ENCODE assay signal across 9 cellular contexts in genomic region chr20:19975436-19975799, GRCh38. TPM values are rescaled to one million over a fixed set of nuclear protein-coding genes. Genes with fewer than 3 reads are reported as not detected.
A peak's percentile ranks its signal among the peaks of the same experiment; 100 is the strongest.
DNase-seq lines count a peak whose midpoint lies in the region; ATAC-seq and TF ChIP-seq lines count a peak whose summit lies in the region.
"Had no signal": no experiment of that assay in that cellular context is flagged by ENCODE, and none has a peak within 500 bp of the region (broad histone marks: within the 10 kb centered on the region; RNA-seq: fewer than 3 reads in every experiment).

No MANE protein-coding gene starts in this region.

- no peaks in the 10 kb centered on the region for H3F3A ChIP-seq in PC-3 (ENCODE audit: low read length, unreplicated experiment)
- peaks cover 15% of the 10 kb centered on the region for H3F3A ChIP-seq in neural progenitor cell (ENCODE audit: low read depth)

- H3K36me3 ChIP-seq in PC-3 (ENCODE audit: low read depth, low read length) (peaks cover 27% of the 10 kb centered on the region; the same call in 1 of the 2 replicates), osteoblast (ENCODE audit: insufficient read depth, low read length) (peaks cover 3% of the 10 kb centered on the region), neural progenitor cell (no peaks in the 10 kb centered on the region)

- H3K27me3 ChIP-seq in PC-3 (ENCODE audit: low read length) (no peaks in the 10 kb centered on the region), osteoblast (ENCODE audit: insufficient read depth, low read length) (no peaks in the 10 kb centered on the region), neural progenitor cell (no peaks in the 10 kb centered on the region)

- H3K36me3 Mint-ChIP-seq in activated CD4-positive, alpha-beta T cell treated with anti-CD3 and anti-CD28 coated beads, Interleukin-2, amount 10 ng/mL, durations not matched to agents 7 days and 5 days (ENCODE audit: low read depth), result no peaks in the 10 kb centered on the region
- peaks cover 24% of the 10 kb centered on the region for H3K36me3 Mint-ChIP-seq in neural progenitor cell

- H3K9me3 ChIP-seq in PC-3 (ENCODE audit: low read length), result no peaks in the 10 kb centered on the region
- H3K9me3 ChIP-seq in osteoblast (ENCODE audit: low read depth, low read length), result no peaks in the 10 kb centered on the region
- no peaks in the 10 kb centered on the region for H3K9me3 ChIP-seq in neural progenitor cell (ENCODE audit: low read depth)

- H3K4me2 ChIP-seq in PC-3 (ENCODE audit: low read length) (peak overlapping the region; percentile 91), osteoblast (ENCODE audit: insufficient read depth, low read length) (peak overlapping the region; percentile 97), neural progenitor cell (no peak overlapping the region)

- CTCF ChIA-PET in PC-3 (lab: Charles Lee), result interaction anchor here (0.6 to 1.5 kb wide), 4 partner anchors 19 to 218 kb away, joined by 3 to 6 read pairs (median 4); partner anchors contain the start of genes CFAP61 and CRNKL1
- CTCF ChIA-PET in activated CD4-positive, alpha-beta T cell treated with anti-CD3 and anti-CD28 coated beads, Interleukin-2, amount 10 ng/mL, durations not matched to agents 7 days and 5 days (lab: Charles Lee), result interaction anchor here (0.7 kb wide), 1 partner anchor 35 kb away, joined by 3 read pairs; no protein-coding TSS in a partner anchor

- POLR2A ChIA-PET in PC-3 (lab: Charles Lee; ENCODE audit: unreplicated experiment), result interaction anchor here (0.6 to 2.3 kb wide), 7 partner anchors 18 to 545 kb away, joined by 3 to 12 read pairs (median 5); no protein-coding TSS in a partner anchor
- POLR2A ChIA-PET in activated CD4-positive, alpha-beta T cell treated with anti-CD3 and anti-CD28 coated beads, Interleukin-2, amount 10 ng/mL, durations not matched to agents 7 days and 5 days (lab: Charles Lee), result no interaction called here

- no peak for TF ChIP-seq CTCF in PC-3 (conservative IDR thresholded peaks at IDR 0.05; ENCODE audit: low read depth, low read length)
- TF ChIP-seq CTCF in osteoblast (IDR thresholded peaks at IDR 0.05; ENCODE audit: extremely low read depth, low read depth, low read length), result no peak
- TF ChIP-seq CTCF in neural progenitor cell (IDR thresholded peaks at IDR 0.05), result no peak

- ATAC-seq in PC-3 (peak; percentile 21), GM19351 (IDR thresholded peaks at IDR 0.05; ENCODE audit: unreplicated experiment) (no peak)

- H2AFZ ChIP-seq in PC-3 (ENCODE audit: low read length) (peak overlapping the region; percentile 65), osteoblast (ENCODE audit: low read length) (peak overlapping the region; percentile 69), neural progenitor cell (replicated peaks) (no peak overlapping the region)

- peaks cover 65% of the 10 kb centered on the region for H3K79me2 ChIP-seq in PC-3 (ENCODE audit: low read length)
- peaks cover 48% of the 10 kb centered on the region for H3K79me2 ChIP-seq in osteoblast (ENCODE audit: insufficient read depth, low read length)
- no peaks in the 10 kb centered on the region for H3K79me2 ChIP-seq in neural progenitor cell (ENCODE audit: low read depth)

- H3K4me3 ChIP-seq in PC-3 (ENCODE audit: low read length) (peak overlapping the region; percentile 87), osteoblast (ENCODE audit: insufficient read depth, low read length) (peak overlapping the region; percentile 95), neural progenitor cell (no peak overlapping the region)

- H3K4me1 ChIP-seq in PC-3 (ENCODE audit: insufficient read depth, low read length), result peaks cover 47% of the 10 kb centered on the region
- peaks cover 51% of the 10 kb centered on the region for H3K4me1 ChIP-seq in osteoblast (ENCODE audit: insufficient read depth, low read length)
- H3K4me1 ChIP-seq in neural progenitor cell, result peaks cover 20% of the 10 kb centered on the region

- DNase-seq in AG08396 (ENCODE audit: low spot score), result peak; percentile 28
- peak; percentile 50 for DNase-seq in PC-3
- DNase-seq in fibroblast of gingiva (ENCODE audit: low read depth), result peak; percentile 40
- no peak for DNase-seq in osteoblast (ENCODE audit: insufficient read length, low spot score, missing footprints)
- no peak for DNase-seq in NCI-H2171 (lab: John Stamatoyannopoulos, UW)
- DNase-seq in activated CD4-positive, alpha-beta T cell treated with anti-CD3 and anti-CD28 coated beads, Interleukin-2, amount 10 ng/mL, durations not matched to agents 7 days and 5 days, result no peak
- DNase-seq in neural progenitor cell (ENCODE audit: low spot score), result no peak
- DNase-seq: activated naive CD4-positive, alpha-beta T cell had no signal

- H4K20me1 ChIP-seq in PC-3 (ENCODE audit: low read length), result peaks cover 31% of the 10 kb centered on the region
- H4K20me1 ChIP-seq in osteoblast (ENCODE audit: insufficient read depth, low read length), result peaks cover 8% of the 10 kb centered on the region
- H4K20me1 ChIP-seq in neural progenitor cell (ENCODE audit: low read depth), result no peaks in the 10 kb centered on the region

- peaks cover 12% of the 10 kb centered on the region for H3K4me1 Mint-ChIP-seq in activated CD4-positive, alpha-beta T cell treated with anti-CD3 and anti-CD28 coated beads, Interleukin-2, amount 10 ng/mL, durations not matched to agents 7 days and 5 days
- peaks cover 35% of the 10 kb centered on the region for H3K4me1 Mint-ChIP-seq in neural progenitor cell

- H3K9me3 Mint-ChIP-seq in activated CD4-positive, alpha-beta T cell treated with anti-CD3 and anti-CD28 coated beads, Interleukin-2, amount 10 ng/mL, durations not matched to agents 7 days and 5 days, result no peaks in the 10 kb centered on the region
- H3K9me3 Mint-ChIP-seq in neural progenitor cell, result no peaks in the 10 kb centered on the region

- no peaks in the 10 kb centered on the region for H3K9me2 ChIP-seq in PC-3 (replicated peaks; ENCODE audit: low read length)

- peaks cover 4% of the 10 kb centered on the region for H3K27me3 Mint-ChIP-seq in activated CD4-positive, alpha-beta T cell treated with anti-CD3 and anti-CD28 coated beads, Interleukin-2, amount 10 ng/mL, durations not matched to agents 7 days and 5 days
- H3K27me3 Mint-ChIP-seq in neural progenitor cell (ENCODE audit: insufficient read depth, low read depth), result no peaks in the 10 kb centered on the region

- H3K4me3 Mint-ChIP-seq in activated CD4-positive, alpha-beta T cell treated with anti-CD3 and anti-CD28 coated beads, Interleukin-2, amount 10 ng/mL, durations not matched to agents 7 days and 5 days, result no peak overlapping the region
- H3K4me3 Mint-ChIP-seq in neural progenitor cell, result no peak overlapping the region

- H3K9ac ChIP-seq in PC-3 (ENCODE audit: low read length) (peak overlapping the region; percentile 97), neural progenitor cell (no peak overlapping the region)

- H3K27ac Mint-ChIP-seq in activated CD4-positive, alpha-beta T cell treated with anti-CD3 and anti-CD28 coated beads, Interleukin-2, amount 10 ng/mL, durations not matched to agents 7 days and 5 days, result no peak overlapping the region
- H3K27ac Mint-ChIP-seq in neural progenitor cell, result no peak overlapping the region

- BruUV-seq in PC-3 (replicated peaks; lab: Mats Ljungman, UMichigan), result TSS peak; percentile 42

- intact Hi-C loops in PC-3 (cut with micrococcal nuclease), result loop anchor here (2.0 to 5.0 kb wide), 2 partner anchors 35 to 158 kb away; no protein-coding TSS in a partner anchor

- peak overlapping the region; percentile 93 for H3K27ac ChIP-seq in PC-3 (ENCODE audit: low read length)
- H3K27ac ChIP-seq in osteoblast (ENCODE audit: low read depth, low read length), result peak overlapping the region; percentile 90
- H3K27ac ChIP-seq in neural progenitor cell, result no peak overlapping the region

RNA-seq across cellular contexts. Expression of gene NAA20, which starts 41.7 kb away (rescaled TPM):
- 107 and 113 TPM in 2 replicates for total RNA-seq in PC-3 (2014; rRNA removed)
- 32.6 and 43.3 TPM in 2 replicates for total RNA-seq in osteoblast
- total RNA-seq in activated CD4-positive, alpha-beta T cell treated with anti-CD3 and anti-CD28 coated beads, Interleukin-2, amount 10 ng/mL, durations not matched to agents 7 days and 5 days, result 10 to 100 TPM; 41.0 to 47.2 TPM
- total RNA-seq in neural progenitor cell (ENCODE audit: low replicate concordance), result 23.2 and 39.9 TPM in 2 replicates

Comparison
In these comparisons a context has a peak if more than half of its experiments do, and no peak if none do; other contexts are left out.
1. DNase-seq: peak in AG08396 (single experiment), PC-3 (single experiment) and fibroblast of gingiva (single experiment); none in osteoblast (single experiment), NCI-H2171 (single experiment), activated CD4-positive, alpha-beta T cell treated with anti-CD3 and anti-CD28 coated beads, Interleukin-2, amount 10 ng/mL, durations not matched to agents 7 days and 5 days (single experiment) and neural progenitor cell (single experiment).